In the genomic region with DNA sequence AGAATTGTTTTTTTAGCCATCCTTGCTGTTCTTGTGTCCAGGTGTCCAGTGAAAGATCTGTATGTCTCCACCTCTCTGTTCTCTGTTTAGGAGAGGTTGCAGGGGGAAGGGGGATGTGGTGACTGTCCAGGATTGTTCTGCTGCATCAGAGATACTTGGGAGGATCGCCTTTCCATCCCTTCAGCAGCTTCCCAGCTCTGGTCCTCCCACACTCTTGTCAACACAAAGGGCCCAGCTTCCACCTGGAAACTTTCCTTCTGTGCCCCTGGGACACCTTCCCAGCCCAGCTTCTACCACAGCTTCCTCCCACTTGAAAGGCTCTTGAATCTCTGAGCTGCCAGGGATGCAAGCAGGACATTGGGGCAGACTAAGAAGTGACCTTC, we compare ENCODE assay signal across 15 cellular contexts.
"Had no signal": no experiment of that assay in that cellular context is flagged by ENCODE, and none has a peak within 500 bp of the region (broad histone marks: within the 10 kb centered on the region; RNA-seq: fewer than 3 reads in every experiment).

No MANE protein-coding gene starts in this region.

- ATAC-seq: foreskin keratinocyte, left lung, mucosa of descending colon had no signal

- H3K27ac ChIP-seq: foreskin keratinocyte, left lung, right atrium auricular region, skin epidermis, tibial nerve, WERI-Rb-1 had no signal

- H3K9me3 ChIP-seq: left lung, mucosa of descending colon, right atrium auricular region, tibial nerve had no signal

- H3K36me3 ChIP-seq: left lung, right atrium auricular region, tibial nerve, WERI-Rb-1 had no signal

- DNase-seq: activated effector memory CD4-positive, alpha-beta T cell treated with anti-CD3 and anti-CD28 coated beads, Interleukin-2, amount 50 U/mL, for 16 hours; activated T-cell treated with anti-CD3 and anti-CD28 coated beads for 4 hours; aorta; foreskin keratinocyte; head of caudate nucleus; mucosa of descending colon; stimulated activated CD4-positive, alpha-beta T cell treated with anti-CD3 and anti-CD28 coated beads, Interleukin-4, amount 100 ng/mL, for 4 hours; T1000; WERI-Rb-1 had no signal

- H3K4me1 ChIP-seq: foreskin keratinocyte had no signal

- FAIRE-seq: colon, endothelial cell of umbilical vein had no signal

- H3K4me3 ChIP-seq: left lung, mucosa of descending colon, right atrium auricular region, skin epidermis, tibial nerve had no signal
